In the genomic region with DNA sequence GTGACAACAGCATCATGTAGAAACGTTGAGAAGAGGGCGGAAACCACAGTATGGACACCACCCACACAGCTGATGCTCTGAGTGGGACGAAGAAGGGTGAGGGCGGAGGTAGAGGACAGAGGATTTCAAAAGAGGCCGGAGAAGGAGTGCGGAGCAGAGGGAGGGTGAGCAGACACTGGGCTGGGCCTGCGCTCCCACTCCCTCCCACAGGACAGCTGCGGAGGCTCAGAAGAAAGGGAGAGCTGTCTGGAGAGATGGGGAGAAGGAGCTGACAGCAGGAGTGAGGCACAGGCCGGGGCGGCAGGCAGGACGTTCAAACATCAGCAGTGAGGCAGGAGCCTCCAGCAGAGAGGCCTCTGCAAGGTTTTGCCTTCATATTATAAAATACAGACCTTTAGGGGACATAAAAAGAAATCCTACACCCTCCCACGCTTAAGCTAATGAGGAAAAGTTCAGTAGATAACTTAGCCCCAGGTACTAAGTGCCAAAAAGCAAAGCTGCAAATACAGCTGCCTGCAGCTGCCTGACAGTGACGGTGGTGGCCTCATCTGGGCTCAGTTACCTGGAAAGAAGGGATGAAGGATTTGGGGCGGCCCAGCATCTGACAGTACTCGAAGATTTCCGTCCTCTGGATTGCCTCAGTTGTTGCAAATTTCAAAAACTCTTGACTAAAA, we compare ENCODE assay signal across 13 cellular contexts. TPM values are rescaled to one million over a fixed set of nuclear protein-coding genes. Genes with fewer than 3 reads are reported as not detected.
"Had no signal": no experiment of that assay in that cellular context is flagged by ENCODE, and none has a peak within 500 bp of the region (broad histone marks: within the 10 kb centered on the region; RNA-seq: fewer than 3 reads in every experiment).

No MANE protein-coding gene starts in this region.

- H3K27ac Mint-ChIP-seq: activated CD4-positive, alpha-beta memory T cell treated with anti-CD3 and anti-CD28 coated beads, Interleukin-2, amount 10 ng/mL, durations not matched to agents 7 days and 5 days; activated naive CD4-positive, alpha-beta T cell treated with anti-CD3 and anti-CD28 coated beads, Interleukin-2, amount 50 U/mL, for 24 hours; endodermal cell had no signal

- H3K36me3 Mint-ChIP-seq: activated naive CD4-positive, alpha-beta T cell treated with anti-CD3 and anti-CD28 coated beads, Interleukin-2, amount 50 U/mL, for 24 hours had no signal

- H3K36me3 ChIP-seq: adrenal gland, cardiac muscle cell had no signal

- H3K27me3 Mint-ChIP-seq: activated CD4-positive, alpha-beta memory T cell treated with anti-CD3 and anti-CD28 coated beads, Interleukin-2, amount 10 ng/mL, durations not matched to agents 7 days and 5 days; activated naive CD4-positive, alpha-beta T cell treated with anti-CD3 and anti-CD28 coated beads, Interleukin-2, amount 50 U/mL, for 24 hours had no signal

- H3K4me3 ChIP-seq: adrenal gland, cardiac muscle cell, psoas muscle, sigmoid colon, spleen, stomach had no signal

- H3K4me1 ChIP-seq: adrenal gland, psoas muscle had no signal

- H3K9me3 Mint-ChIP-seq: activated CD4-positive, alpha-beta memory T cell treated with anti-CD3 and anti-CD28 coated beads, Interleukin-2, amount 10 ng/mL, durations not matched to agents 7 days and 5 days; activated naive CD4-positive, alpha-beta T cell treated with anti-CD3 and anti-CD28 coated beads, Interleukin-2, amount 50 U/mL, for 24 hours; activated T-cell treated with anti-CD3 and anti-CD28 coated beads, Interleukin-2, amount 50 U/mL, for 4 hours; endodermal cell had no signal

- DNase-seq: activated CD4-positive, alpha-beta memory T cell treated with anti-CD3 and anti-CD28 coated beads, Interleukin-2, amount 10 ng/mL, durations not matched to agents 7 days and 5 days; activated CD4-positive, alpha-beta T cell treated with anti-CD3 and anti-CD28 coated beads for 4 hours; activated effector memory CD4-positive, alpha-beta T cell treated with Interleukin-2 at 50 U/mL for 16 hours; activated T-cell treated with anti-CD3 and anti-CD28 coated beads, Interleukin-2, amount 50 U/mL, for 4 hours; adrenal gland; endodermal cell; psoas muscle; spleen; stomach; T-helper 2 cell had no signal

- H3K4me1 Mint-ChIP-seq: activated CD4-positive, alpha-beta memory T cell treated with anti-CD3 and anti-CD28 coated beads, Interleukin-2, amount 10 ng/mL, durations not matched to agents 7 days and 5 days; activated naive CD4-positive, alpha-beta T cell treated with anti-CD3 and anti-CD28 coated beads, Interleukin-2, amount 50 U/mL, for 24 hours had no signal

- ATAC-seq: activated T-cell treated with anti-CD3 and anti-CD28 coated beads, Interleukin-2, amount 50 U/mL, for 4 hours; psoas muscle had no signal

- H3K27me3 ChIP-seq: adrenal gland, cardiac muscle cell, sigmoid colon, spleen, stomach had no signal

- H3K9me3 ChIP-seq: adrenal gland, psoas muscle, sigmoid colon, spleen, stomach had no signal

- H3K27ac ChIP-seq: adrenal gland, cardiac muscle cell, psoas muscle, spleen, stomach had no signal

- H3K4me3 Mint-ChIP-seq: activated CD4-positive, alpha-beta memory T cell treated with anti-CD3 and anti-CD28 coated beads, Interleukin-2, amount 10 ng/mL, durations not matched to agents 7 days and 5 days; activated naive CD4-positive, alpha-beta T cell treated with anti-CD3 and anti-CD28 coated beads, Interleukin-2, amount 50 U/mL, for 24 hours; activated T-cell treated with anti-CD3 and anti-CD28 coated beads, Interleukin-2, amount 50 U/mL, for 4 hours; endodermal cell had no signal

RNA-seq across cellular contexts. Expression of a gene that starts 25.7 kb away (rescaled TPM):
- total RNA-seq: activated CD4-positive, alpha-beta memory T cell treated with anti-CD3 and anti-CD28 coated beads, Interleukin-2, amount 10 ng/mL, durations not matched to agents 7 days and 5 days; activated T-cell treated with anti-CD3 and anti-CD28 coated beads, Interleukin-2, amount 50 U/mL, for 4 hours had no signal
